Comparison of ENCODE assay signal across 8 cellular contexts in the genomic region with DNA sequence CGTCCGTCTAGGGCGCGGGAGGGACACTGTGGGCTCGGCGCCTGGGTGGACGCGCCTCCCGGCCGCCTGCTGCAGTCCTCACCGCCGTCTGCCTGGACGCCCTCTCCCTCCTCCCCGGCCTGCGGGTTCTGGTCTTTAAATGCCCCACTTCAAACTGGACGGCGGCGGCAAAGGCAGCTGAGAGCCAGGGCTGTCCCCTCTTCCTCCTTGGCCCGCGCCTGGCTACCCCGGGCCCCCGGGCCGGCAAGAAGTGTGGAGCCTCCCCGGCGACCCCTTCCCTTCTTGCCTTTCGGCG. TPM values are rescaled to one million over a fixed set of nuclear protein-coding genes. Genes with fewer than 3 reads are reported as not detected.
A peak's percentile ranks its signal among the peaks of the same experiment; 100 is the strongest.
DNase-seq lines count a peak whose midpoint lies in the region; ATAC-seq and TF ChIP-seq lines count a peak whose summit lies in the region.

No MANE protein-coding gene starts in this region.

- H3K4me1 Mint-ChIP-seq in CD4-positive, alpha-beta T cell (ENCODE audit: low read depth), result peaks cover 71% of the 10 kb centered on the region
- peaks cover 25 to 40% of the 10 kb centered on the region in 2 donors for H3K4me1 Mint-ChIP-seq in stimulated activated naive B cell treated with anti-CD40 and anti-IgM and Interleukin-4, amounts not matched to agents 10 μg/mL and 1 μg/mL and 100 μg/mL, for 72 hours

- no peaks in the 10 kb centered on the region for H3K9me3 ChIP-seq in CD4-positive, alpha-beta T cell (ENCODE audit: control insufficient read depth, low read length)
- H3K9me3 ChIP-seq in colonic mucosa, result no peaks in the 10 kb centered on the region

- H3K9ac ChIP-seq in colonic mucosa (ENCODE audit: low read depth in 2 of 2, low read length in 2 of 2), result peak overlapping the region; percentile 87 to 97

- no peaks in the 10 kb centered on the region for H3K27me3 Mint-ChIP-seq in CD4-positive, alpha-beta T cell
- no peaks in the 10 kb centered on the region for H3K27me3 Mint-ChIP-seq in stimulated activated naive B cell treated with anti-CD40 and anti-IgM and Interleukin-4, amounts not matched to agents 10 μg/mL and 1 μg/mL and 100 μg/mL, for 72 hours

- POLR2A ChIA-PET in CD4-positive, alpha-beta T cell (lab: Charles Lee), result interaction anchor here (0.7 to 2.4 kb wide), 12 partner anchors 14 to 191 kb away, joined by 3 to 10 read pairs (median 4); no protein-coding TSS in a partner anchor

- no peak for ATAC-seq in CD4-positive, alpha-beta T cell (ENCODE audit: poor library complexity)
- peak; percentile 5 for ATAC-seq in GM19324 (IDR thresholded peaks at IDR 0.05; ENCODE audit: low FRiP score, unreplicated experiment)
- peak; percentile 17 for ATAC-seq in HG03439 (IDR thresholded peaks at IDR 0.05; ENCODE audit: unreplicated experiment)
- peak; percentile 53 for ATAC-seq in left colon
- peak; percentile 20 to 21 for ATAC-seq in stimulated activated naive B cell treated with anti-CD40 and anti-IgM and Interleukin-4, amounts not matched to agents 10 μg/mL and 1 μg/mL and 100 μg/mL, for 72 hours (replicated peaks)

- peak overlapping the region; percentile 99 for H3K4me3 Mint-ChIP-seq in CD4-positive, alpha-beta T cell
- H3K4me3 Mint-ChIP-seq in stimulated activated naive B cell treated with anti-CD40 and anti-IgM and Interleukin-4, amounts not matched to agents 10 μg/mL and 1 μg/mL and 100 μg/mL, for 72 hours, result peak overlapping the region; percentile 96 to 97

- peak in 5 of 10 experiments; percentile 4 to 24 (median 14) for DNase-seq in CD4-positive, alpha-beta T cell
- DNase-seq in T-helper 22 cell (ENCODE audit: low read depth), result peak; percentile 1
- DNase-seq in colonic mucosa, result peak; percentile 59
- DNase-seq in left colon, result peak; percentile 48 to 69
- DNase-seq in stimulated activated naive B cell treated with anti-CD40 and anti-IgM and Interleukin-4, amounts not matched to agents 10 μg/mL and 1 μg/mL and 100 μg/mL, for 72 hours, result no peak
- no peak for DNase-seq in KG1 (lab: John Stamatoyannopoulos, UW)

- peak overlapping the region; percentile 79 for H3K27ac ChIP-seq in CD4-positive, alpha-beta T cell (ENCODE audit: low read depth, low read length)
- H3K27ac ChIP-seq in colonic mucosa, result peak overlapping the region; percentile 98

- TF ChIP-seq CTCF in CD4-positive, alpha-beta T cell (IDR thresholded peaks at IDR 0.05), result no peak
- no peak for TF ChIP-seq CTCF in colonic mucosa (IDR thresholded peaks at IDR 0.05)

- intact Hi-C loops in CD4-positive, alpha-beta T cell (cut with DNase I, micrococcal nuclease), result loop anchor here (2.0 to 10.0 kb wide), 5 partner anchors 38 to 336 kb away; no protein-coding TSS in a partner anchor
- intact Hi-C loops in colonic mucosa (cut with DNase I), result loop anchor here (10.0 kb wide), 1 partner anchor 124 kb away; no protein-coding TSS in a partner anchor
- intact Hi-C loops in left colon (cut with DNase I, micrococcal nuclease), result no loop called here

- no peaks in the 10 kb centered on the region for H3K27me3 ChIP-seq in CD4-positive, alpha-beta T cell (ENCODE audit: control insufficient read depth, insufficient read depth, low read length)
- no peaks in the 10 kb centered on the region for H3K27me3 ChIP-seq in colonic mucosa

- no peaks in the 10 kb centered on the region for H3K9me3 Mint-ChIP-seq in CD4-positive, alpha-beta T cell
- H3K9me3 Mint-ChIP-seq in stimulated activated naive B cell treated with anti-CD40 and anti-IgM and Interleukin-4, amounts not matched to agents 10 μg/mL and 1 μg/mL and 100 μg/mL, for 72 hours, result no peaks in the 10 kb centered on the region

- H3K27ac Mint-ChIP-seq in CD4-positive, alpha-beta T cell, result peak overlapping the region; percentile 89
- H3K27ac Mint-ChIP-seq in stimulated activated naive B cell treated with anti-CD40 and anti-IgM and Interleukin-4, amounts not matched to agents 10 μg/mL and 1 μg/mL and 100 μg/mL, for 72 hours, result peak overlapping the region; percentile 98

- H3K4me1 ChIP-seq in colonic mucosa, result no peaks in the 10 kb centered on the region

- CTCF ChIA-PET in CD4-positive, alpha-beta T cell (lab: Charles Lee), result interaction anchor here (0.6 to 1.3 kb wide), 3 partner anchors 14 to 182 kb away, joined by 4 read pairs; no protein-coding TSS in a partner anchor

- peaks cover 46% of the 10 kb centered on the region for H3K36me3 Mint-ChIP-seq in CD4-positive, alpha-beta T cell (ENCODE audit: low read depth)
- H3K36me3 Mint-ChIP-seq in stimulated activated naive B cell treated with anti-CD40 and anti-IgM and Interleukin-4, amounts not matched to agents 10 μg/mL and 1 μg/mL and 100 μg/mL, for 72 hours, result peaks cover 3% of the 10 kb centered on the region in 2 donors

- H3K4me3 ChIP-seq in colonic mucosa, result peak overlapping the region; percentile 94

- no peaks in the 10 kb centered on the region for H3K36me3 ChIP-seq in colonic mucosa

RNA-seq across cellular contexts. Expression of a gene that starts 0.4 kb away (rescaled TPM):
- total RNA-seq in CD4-positive, alpha-beta T cell, result 100 to 1,000 TPM; 112 to 124 TPM
- total RNA-seq in colonic mucosa (10 to 100 TPM; 20.2 to 34.5 TPM), left colon (10 to 100 TPM; 36.7 to 50.2 TPM)

Comparison
In these comparisons a context has a peak if more than half of its experiments do, and no peak if none do; other contexts are left out.
1. DNase-seq: peak in T-helper 22 cell (single experiment), colonic mucosa (single experiment) and left colon (2 of 2); none in stimulated activated naive B cell treated with anti-CD40 and anti-IgM and Interleukin-4, amounts not matched to agents 10 μg/mL and 1 μg/mL and 100 μg/mL, for 72 hours (single experiment) and KG1 (single experiment).
2. intact Hi-C loops: an anchor here in CD4-positive, alpha-beta T cell (2.0 to 10.0 kb wide) and colonic mucosa (10.0 kb wide); none called in left colon.